26 cellular contexts compared by ENCODE assay signal in the genomic region with DNA sequence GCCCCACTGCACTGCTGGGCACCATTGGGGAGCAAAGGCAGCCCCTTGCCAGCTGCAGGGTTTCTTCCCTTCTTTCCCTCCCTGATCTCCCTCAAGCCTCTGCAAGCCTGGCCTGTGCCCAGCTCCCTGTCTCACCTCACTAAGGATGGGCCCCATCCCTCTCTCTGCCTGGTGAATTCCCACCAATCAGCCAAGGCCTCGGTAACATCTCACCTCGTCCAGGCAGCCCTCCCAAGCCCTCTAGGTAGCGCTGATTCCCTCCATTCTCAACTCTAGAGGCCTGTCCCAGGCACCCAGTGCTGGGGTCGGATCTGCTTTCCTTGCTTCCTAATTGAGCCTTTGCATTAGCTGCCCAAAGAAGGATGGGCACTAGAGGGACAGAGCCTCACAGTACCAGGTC.
"Had no signal": no experiment of that assay in that cellular context is flagged by ENCODE, and none has a peak within 500 bp of the region (broad histone marks: within the 10 kb centered on the region; RNA-seq: fewer than 3 reads in every experiment).

No MANE protein-coding gene starts in this region.

- ATAC-seq: esophagus mucosa; gastrocnemius medialis; left lobe of liver; mucosa of descending colon; natural killer cell treated with Interleukin-12 subunit alpha and Interleukin-12 subunit beta and Interleukin-15 and Interleukin-18, amount 100 ng/mL, for 72 hours; psoas muscle; right cardiac atrium; stimulated activated memory B cell treated with anti-CD40 and anti-IgM and Interleukin-4, amounts not matched to agents 10 μg/mL and 1 μg/mL and 100 μg/mL, for 72 hours had no signal

- H3K4me3 ChIP-seq: coronary artery, gastrocnemius medialis, lung, mucosa of descending colon, ovary, psoas muscle, skin epidermis, spleen, suprapubic skin, thyroid gland had no signal

- H3K36me3 ChIP-seq: gastrocnemius medialis, ovary, spleen, suprapubic skin, thyroid gland had no signal

- H3K36me3 Mint-ChIP-seq: memory B cell; naive B cell; natural killer cell treated with Interleukin-12 subunit alpha and Interleukin-12 subunit beta and Interleukin-15 and Interleukin-18, amount 100 ng/mL, for 72 hours; stimulated activated memory B cell treated with anti-CD40 and anti-IgM and Interleukin-4, amounts not matched to agents 10 μg/mL and 1 μg/mL and 100 μg/mL, for 72 hours; type B pancreatic cell had no signal

- H3K27ac ChIP-seq: coronary artery, epithelial cell of prostate, gastrocnemius medialis, ovary, psoas muscle, skin epidermis, spleen, suprapubic skin, thyroid gland had no signal

- H3K4me3 Mint-ChIP-seq: central memory CD8-positive, alpha-beta T cell; endodermal cell; memory B cell; naive B cell; natural killer cell treated with Interleukin-12 subunit alpha and Interleukin-12 subunit beta and Interleukin-15 and Interleukin-18, amount 100 ng/mL, for 72 hours; stimulated activated memory B cell treated with anti-CD40 and anti-IgM and Interleukin-4, amounts not matched to agents 10 μg/mL and 1 μg/mL and 100 μg/mL, for 72 hours; stimulated activated naive CD8-positive, alpha-beta T cell treated with anti-CD3 and anti-CD28 coated beads, Interleukin-15, Interleukin-2, amounts not matched to agents 100 ng/mL and 50 ng/mL, for 24 hours; type B pancreatic cell had no signal

- DNase-seq: effector CD8-positive, alpha-beta T cell; endodermal cell; foreskin fibroblast; gastrocnemius medialis; kidney; mucosa of descending colon; naive B cell; psoas muscle; right cardiac atrium; spleen; stimulated activated CD4-positive, alpha-beta T cell treated with anti-CD3 and anti-CD28 coated beads, Interleukin-4, amount 100 ng/mL, for 4 hours had no signal

- H3K9me3 Mint-ChIP-seq: central memory CD8-positive, alpha-beta T cell; endodermal cell; memory B cell; natural killer cell treated with Interleukin-12 subunit alpha and Interleukin-12 subunit beta and Interleukin-15 and Interleukin-18, amount 100 ng/mL, for 72 hours; stimulated activated memory B cell treated with anti-CD40 and anti-IgM and Interleukin-4, amounts not matched to agents 10 μg/mL and 1 μg/mL and 100 μg/mL, for 72 hours; stimulated activated naive CD8-positive, alpha-beta T cell treated with anti-CD3 and anti-CD28 coated beads, Interleukin-15, Interleukin-2, amounts not matched to agents 100 ng/mL and 50 ng/mL, for 24 hours; type B pancreatic cell had no signal

- H3K4me1 ChIP-seq: gastrocnemius medialis, psoas muscle, suprapubic skin, thyroid gland had no signal

- H3K4me1 Mint-ChIP-seq: central memory CD8-positive, alpha-beta T cell; memory B cell; naive B cell; stimulated activated memory B cell treated with anti-CD40 and anti-IgM and Interleukin-4, amounts not matched to agents 10 μg/mL and 1 μg/mL and 100 μg/mL, for 72 hours had no signal

- H3K27me3 ChIP-seq: gastrocnemius medialis, ovary, spleen, thyroid gland had no signal

- H3K27me3 Mint-ChIP-seq: stimulated activated naive CD8-positive, alpha-beta T cell treated with anti-CD3 and anti-CD28 coated beads, Interleukin-15, Interleukin-2, amounts not matched to agents 100 ng/mL and 50 ng/mL, for 24 hours; type B pancreatic cell had no signal

- H3K27ac Mint-ChIP-seq: endodermal cell; memory B cell; naive B cell; natural killer cell treated with Interleukin-12 subunit alpha and Interleukin-12 subunit beta and Interleukin-15 and Interleukin-18, amount 100 ng/mL, for 72 hours; stimulated activated memory B cell treated with anti-CD40 and anti-IgM and Interleukin-4, amounts not matched to agents 10 μg/mL and 1 μg/mL and 100 μg/mL, for 72 hours; stimulated activated naive CD8-positive, alpha-beta T cell treated with anti-CD3 and anti-CD28 coated beads, Interleukin-15, Interleukin-2, amounts not matched to agents 100 ng/mL and 50 ng/mL, for 24 hours; type B pancreatic cell had no signal
